Comparison of ENCODE assay signal across 14 cellular contexts in the genomic region with DNA sequence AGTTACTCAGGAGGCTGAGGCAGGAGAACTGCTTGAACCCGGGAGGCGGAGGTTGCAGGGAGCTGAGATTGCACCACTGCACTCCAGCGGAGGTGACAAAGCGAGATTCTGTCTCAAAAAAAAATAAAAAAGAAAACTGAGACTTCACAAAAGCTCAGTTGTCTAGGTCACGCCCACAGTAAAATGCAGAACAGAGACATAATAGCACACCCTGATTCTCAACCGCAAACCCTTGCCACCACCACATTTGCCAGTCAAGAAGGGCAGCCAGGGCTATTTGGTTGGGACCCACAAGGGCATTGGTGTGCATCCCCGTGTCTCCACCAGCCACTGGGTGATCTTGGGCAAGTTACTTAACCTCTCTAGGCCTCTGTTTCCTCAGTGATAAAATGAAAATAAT. TPM values are rescaled to one million over a fixed set of nuclear protein-coding genes. Genes with fewer than 3 reads are reported as not detected.
DNase-seq lines count a peak whose midpoint lies in the region; ATAC-seq and TF ChIP-seq lines count a peak whose summit lies in the region.
"Had no signal": no experiment of that assay in that cellular context is flagged by ENCODE, and none has a peak within 500 bp of the region (broad histone marks: within the 10 kb centered on the region; RNA-seq: fewer than 3 reads in every experiment).

No MANE protein-coding gene starts in this region.

- no peaks in the 10 kb centered on the region for H3K9me3 ChIP-seq in right lobe of liver

- ATAC-seq in GM18519 (IDR thresholded peaks at IDR 0.05; ENCODE audit: low FRiP score, unreplicated experiment): peak; percentile 59
- peak; percentile 88 for ATAC-seq in GM21447 (IDR thresholded peaks at IDR 0.05; ENCODE audit: unreplicated experiment)
- ATAC-seq in HG03159 (IDR thresholded peaks at IDR 0.05; ENCODE audit: unreplicated experiment): peak; percentile 72
- peak; percentile 93 for ATAC-seq in activated B cell treated with CpG ODN at 0.5 μM for 24 hours (ENCODE audit: low read depth)
- ATAC-seq in right lobe of liver: no peak
- ATAC-seq: activated CD8-positive, alpha-beta T cell treated with anti-CD3 and anti-CD28 coated beads, Interleukin-2, amount 10 ng/mL, durations not matched to agents 7 days and 5 days had no signal

- H3K9me3 Mint-ChIP-seq in activated B cell treated with CpG ODN at 0.5 μM for 24 hours: no peaks in the 10 kb centered on the region
- no peaks in the 10 kb centered on the region for H3K9me3 Mint-ChIP-seq in glutamatergic neuron (ENCODE audit: unreplicated experiment)
- H3K9me3 Mint-ChIP-seq: HFFc6 had no signal

- no peak for TF ChIP-seq POLR2A in right lobe of liver (IDR thresholded peaks at IDR 0.05)

- no peaks in the 10 kb centered on the region for H3K36me3 ChIP-seq in right lobe of liver

- CTCF ChIA-PET in activated B cell treated with CpG ODN at 0.5 μM for 24 hours (lab: Charles Lee): no interaction called here

- H3K4me3 ChIP-seq in right lobe of liver: no peak overlapping the region

- H3K4me3 Mint-ChIP-seq in activated B cell treated with CpG ODN at 0.5 μM for 24 hours (no peak overlapping the region), glutamatergic neuron (ENCODE audit: unreplicated experiment) (no peak overlapping the region)
- H3K4me3 Mint-ChIP-seq: activated CD8-positive, alpha-beta T cell treated with anti-CD3 and anti-CD28 coated beads, Interleukin-2, amount 10 ng/mL, durations not matched to agents 7 days and 5 days; HFFc6 had no signal

- intact Hi-C loops in activated B cell treated with CpG ODN at 0.5 μM for 24 hours (cut with micrococcal nuclease) (loop anchor here (10.0 kb wide), 1 partner anchor 178 kb away; a partner anchor contains a TSS), right lobe of liver (cut with DNase I) (no loop called here)

- H3K27me3 Mint-ChIP-seq in activated B cell treated with CpG ODN at 0.5 μM for 24 hours: peaks cover 22% of the 10 kb centered on the region
- peaks cover 2% of the 10 kb centered on the region for H3K27me3 Mint-ChIP-seq in glutamatergic neuron (ENCODE audit: unreplicated experiment)
- H3K27me3 Mint-ChIP-seq: progenitor cell of endocrine pancreas had no signal

- H3K4me1 ChIP-seq in right lobe of liver: no peaks in the 10 kb centered on the region

- H3K36me3 Mint-ChIP-seq in activated B cell treated with CpG ODN at 0.5 μM for 24 hours (ENCODE audit: low read depth) (no peaks in the 10 kb centered on the region), glutamatergic neuron (ENCODE audit: unreplicated experiment) (no peaks in the 10 kb centered on the region)

- 80% methylated on average over 7 of the region's 7 CpGs for WGBS in right lobe of liver (ENCODE audit: insufficient coverage, low coverage, low lambda C conversion rate, missing lambda C conversion rate)

- H3K27ac Mint-ChIP-seq in activated B cell treated with CpG ODN at 0.5 μM for 24 hours (no peak overlapping the region), glutamatergic neuron (ENCODE audit: unreplicated experiment) (no peak overlapping the region)
- H3K27ac Mint-ChIP-seq: activated CD8-positive, alpha-beta T cell treated with anti-CD3 and anti-CD28 coated beads, Interleukin-2, amount 10 ng/mL, durations not matched to agents 7 days and 5 days; progenitor cell of endocrine pancreas had no signal

- no peak overlapping the region for H3K27ac ChIP-seq in right lobe of liver

- no peaks in the 10 kb centered on the region for H3K27me3 ChIP-seq in right lobe of liver

- H3K4me1 Mint-ChIP-seq in activated B cell treated with CpG ODN at 0.5 μM for 24 hours (peaks cover 6% of the 10 kb centered on the region), glutamatergic neuron (ENCODE audit: low read depth, unreplicated experiment) (no peaks in the 10 kb centered on the region)

- TF ChIP-seq CTCF in activated B cell treated with CpG ODN at 0.5 μM for 24 hours (IDR thresholded peaks at IDR 0.05): no peak
- no peak for TF ChIP-seq CTCF in right lobe of liver (IDR thresholded peaks at IDR 0.05)
- TF ChIP-seq CTCF in glutamatergic neuron (IDR thresholded peaks at IDR 0.05; ENCODE audit: partially characterized antibody, unreplicated experiment): no peak

- DNase-seq in activated B cell treated with CpG ODN at 0.5 μM for 24 hours: no peak
- DNase-seq in right lobe of liver: no peak
- DNase-seq in glutamatergic neuron: no peak
- DNase-seq in T-helper 9 cell: no peak
- DNase-seq in NCI-H748 treated with DMSO at 0.1 percent for 48 hours (lab: John Stamatoyannopoulos, UW): no peak
- DNase-seq: activated CD8-positive, alpha-beta T cell treated with anti-CD3 and anti-CD28 coated beads, Interleukin-2, amount 10 ng/mL, durations not matched to agents 7 days and 5 days; C1 segment of cervical spinal cord; HFFc6; NCI-H510A; stimulated activated CD4-positive, alpha-beta T cell treated with anti-CD3 and anti-CD28 coated beads, Interleukin-2, amount 100 ng/mL, for 48 hours had no signal

- POLR2A ChIA-PET in activated B cell treated with CpG ODN at 0.5 μM for 24 hours (lab: Charles Lee): no interaction called here

RNA-seq across cellular contexts. Expression of a gene that starts 25.4 kb away (rescaled TPM):
- total RNA-seq in activated B cell treated with CpG ODN at 0.5 μM for 24 hours (not detected in 2 replicates), right lobe of liver (under 1 TPM; 0.07 to 0.37 (median 0.24) TPM), glutamatergic neuron (ENCODE audit: unreplicated experiment) (6.1 TPM)
- total RNA-seq: activated CD8-positive, alpha-beta T cell treated with anti-CD3 and anti-CD28 coated beads, Interleukin-2, amount 10 ng/mL, durations not matched to agents 7 days and 5 days had no signal

RNA-seq across cellular contexts. Expression of a gene that starts 44.4 kb away (rescaled TPM):
- 48.1 and 53.6 TPM in 2 replicates for total RNA-seq in activated B cell treated with CpG ODN at 0.5 μM for 24 hours
- total RNA-seq in right lobe of liver: 10 to 100 TPM; 10.7 to 57.9 (median 16.0) TPM
- total RNA-seq in glutamatergic neuron (ENCODE audit: unreplicated experiment): 60.9 TPM

Comparison
In these comparisons a context has a peak if more than half of its experiments do, and no peak if none do; other contexts are left out.
1. ATAC-seq: peak in GM18519 (single experiment), GM21447 (single experiment), HG03159 (single experiment) and activated B cell treated with CpG ODN at 0.5 μM for 24 hours (single experiment); none in right lobe of liver (0 of 4).